Comparison of ENCODE assay signal across 1 cellular context in genomic region chr5:6584727-6585126, GRCh38.
TF ChIP-seq lines count a peak whose summit lies in the region.

No MANE protein-coding gene starts in this region.

TF ChIP-seq in HepG2, 621 proteins besides CTCF, POLR2A, EP300 and RAD21:
- TF ChIP-seq HES4 (CRISPR knock-in tag; IDR thresholded peaks at IDR 0.05; ENCODE audit: borderline replicate concordance): no peak
- TF ChIP-seq ZNF543 (CRISPR knock-in tag; IDR thresholded peaks at IDR 0.05): no peak
- no peak for TF ChIP-seq DMTF1 (CRISPR knock-in tag; IDR thresholded peaks at IDR 0.05)
- TF ChIP-seq RBM39 (IDR thresholded peaks at IDR 0.05; ENCODE audit: low read depth, low read length, poor library complexity, severe bottlenecking): no peak
- no peak for TF ChIP-seq ZNF816 (CRISPR knock-in tag; IDR thresholded peaks at IDR 0.05; ENCODE audit: borderline replicate concordance)
- no peak for TF ChIP-seq ZFP1 (CRISPR knock-in tag; IDR thresholded peaks at IDR 0.05)
- no peak for TF ChIP-seq HOXA3 (CRISPR knock-in tag; IDR thresholded peaks at IDR 0.05)
